21 cellular contexts compared by ENCODE assay signal in genomic region chr10:20995123-20995978, GRCh38.
A peak's percentile ranks its signal among the peaks of the same experiment; 100 is the strongest.
DNase-seq lines count a peak whose midpoint lies in the region; ATAC-seq and TF ChIP-seq lines count a peak whose summit lies in the region.
"Had no signal": no experiment of that assay in that cellular context is flagged by ENCODE, and none has a peak within 500 bp of the region (broad histone marks: within the 10 kb centered on the region; RNA-seq: fewer than 3 reads in every experiment).

No MANE protein-coding gene starts in this region.

- H3K27ac ChIP-seq in heart left ventricle (no peak overlapping the region), neuronal stem cell (replicated peaks; ENCODE audit: low read length) (peak overlapping the region; percentile 73)
- H3K27ac ChIP-seq: epithelial cell of prostate had no signal

- peak overlapping the region; percentile 87 for H2AFZ ChIP-seq in neuronal stem cell (ENCODE audit: low read length)

- H2BK12ac ChIP-seq in neuronal stem cell (ENCODE audit: low read length) = no peak overlapping the region

- no peak for TF ChIP-seq POLR2A in heart left ventricle (IDR thresholded peaks at IDR 0.05)

- DNase-seq in NCI-H146 treated with DMSO at 0.1 percent for 48 hours (lab: John Stamatoyannopoulos, UW; ENCODE audit: unreplicated experiment) = peak; percentile 69
- DNase-seq in astrocyte of the spinal cord (ENCODE audit: low read depth, low spot score) = peak; percentile 42
- DNase-seq in heart left ventricle = no peak
- no peak for DNase-seq in neuronal stem cell (ENCODE audit: low spot score)
- DNase-seq in NCI-H2171 (lab: John Stamatoyannopoulos, UW) = no peak
- no peak for DNase-seq in naive thymus-derived CD8-positive, alpha-beta T cell
- no peak for DNase-seq in activated CD8-positive, alpha-beta T cell treated with anti-CD3 and anti-CD28 coated beads, Interleukin-2, amount 10 ng/mL, durations not matched to agents 7 days and 5 days
- DNase-seq in SHP77 treated with DMSO at 0.1 percent for 48 hours (lab: John Stamatoyannopoulos, UW) = no peak
- DNase-seq: activated CD4-positive, alpha-beta T cell treated with anti-CD3 and anti-CD28 coated beads, Interleukin-2, amount 10 ng/mL, durations not matched to agents 24 days and 14 days; activated T-cell treated with anti-CD3 and anti-CD28 coated beads, Interleukin-2, amount 50 U/mL, for 1 hour; GF-D8; H7; kidney; mucosa of descending colon; NCI-H2107; SHP77; stimulated activated naive CD8-positive, alpha-beta T cell treated with anti-CD3 and anti-CD28 coated beads, Interleukin-15, amount 100 ng/mL, for 72 hours; T1000 had no signal

- H3K9ac ChIP-seq in neuronal stem cell (ENCODE audit: low read depth, low read length, poor library complexity) = no peak overlapping the region

- no peak overlapping the region for H2BK15ac ChIP-seq in neuronal stem cell (ENCODE audit: low read length)

- no peak overlapping the region for H3K4ac ChIP-seq in neuronal stem cell (ENCODE audit: low read length)

- 21 to 42% (median 33%) methylated on average over 14 of the region's 14 CpGs for WGBS in heart left ventricle, 4 donors
- no CpG with 5 or more reads among the region's 14 CpGs for WGBS in neuronal stem cell (ENCODE audit: extremely low coverage in 2 of 2, insufficient read length in 2 of 2, insufficient replicate concordance in 1 of 2), 2 donors

- no peaks in the 10 kb centered on the region for H3K4me1 Mint-ChIP-seq in naive thymus-derived CD8-positive, alpha-beta T cell
- no peaks in the 10 kb centered on the region for H3K4me1 Mint-ChIP-seq in activated CD8-positive, alpha-beta T cell treated with anti-CD3 and anti-CD28 coated beads, Interleukin-2, amount 10 ng/mL, durations not matched to agents 7 days and 5 days (ENCODE audit: low read depth)
- H3K4me1 Mint-ChIP-seq: activated CD4-positive, alpha-beta T cell treated with anti-CD3 and anti-CD28 coated beads, Interleukin-2, amount 10 ng/mL, durations not matched to agents 24 days and 14 days; central memory CD8-positive, alpha-beta T cell; stimulated activated naive CD8-positive, alpha-beta T cell treated with anti-CD3 and anti-CD28 coated beads, Interleukin-15, amount 100 ng/mL, for 72 hours had no signal

- no peak overlapping the region for H2AK5ac ChIP-seq in neuronal stem cell (ENCODE audit: low read depth, low read length)

- H3K9me3 Mint-ChIP-seq in naive thymus-derived CD8-positive, alpha-beta T cell = peaks cover 0 to 10% (median 0%) of the 10 kb centered on the region in 9 donors
- peaks cover 6% of the 10 kb centered on the region for H3K9me3 Mint-ChIP-seq in activated CD8-positive, alpha-beta T cell treated with anti-CD3 and anti-CD28 coated beads, Interleukin-2, amount 10 ng/mL, durations not matched to agents 7 days and 5 days (ENCODE audit: insufficient read depth)
- H3K9me3 Mint-ChIP-seq: activated CD4-positive, alpha-beta T cell treated with anti-CD3 and anti-CD28 coated beads, Interleukin-2, amount 10 ng/mL, durations not matched to agents 24 days and 14 days; stimulated activated naive CD8-positive, alpha-beta T cell treated with anti-CD3 and anti-CD28 coated beads, Interleukin-15, amount 100 ng/mL, for 72 hours had no signal

- in situ Hi-C loops in astrocyte of the spinal cord (cut with HindIII; ENCODE audit: low sequenced_read_pairs) = no loop called here

- no peak overlapping the region for H4K91ac ChIP-seq in neuronal stem cell (ENCODE audit: low read depth, low read length, poor library complexity)

- H4K8ac ChIP-seq in neuronal stem cell (ENCODE audit: low read depth, low read length) = no peak overlapping the region

- no peak overlapping the region for H3K4me3 ChIP-seq in astrocyte of the spinal cord (ENCODE audit: low read depth, low read length)
- H3K4me3 ChIP-seq in heart left ventricle = peak overlapping the region in 9 of 12 donors; percentile 15 to 40 (median 30)
- peak overlapping the region in 1 of 2 donors; percentile 53 for H3K4me3 ChIP-seq in neuronal stem cell (ENCODE audit: low read length in 2 of 2)
- H3K4me3 ChIP-seq: mucosa of descending colon had no signal

- H3K4me3 Mint-ChIP-seq in naive thymus-derived CD8-positive, alpha-beta T cell = no peak overlapping the region
- no peak overlapping the region for H3K4me3 Mint-ChIP-seq in activated CD8-positive, alpha-beta T cell treated with anti-CD3 and anti-CD28 coated beads, Interleukin-2, amount 10 ng/mL, durations not matched to agents 7 days and 5 days
- H3K4me3 Mint-ChIP-seq: activated CD4-positive, alpha-beta T cell treated with anti-CD3 and anti-CD28 coated beads, Interleukin-2, amount 10 ng/mL, durations not matched to agents 24 days and 14 days; activated naive CD8-positive, alpha-beta T cell; central memory CD8-positive, alpha-beta T cell; stimulated activated naive CD8-positive, alpha-beta T cell treated with anti-CD3 and anti-CD28 coated beads, Interleukin-15, amount 100 ng/mL, for 72 hours had no signal

- H3K79me1 ChIP-seq in neuronal stem cell (ENCODE audit: low read depth, low read length) = no peaks in the 10 kb centered on the region

- no peaks in the 10 kb centered on the region for H3K27me3 ChIP-seq in heart left ventricle
- no peaks in the 10 kb centered on the region for H3K27me3 ChIP-seq in neuronal stem cell (ENCODE audit: control insufficient read depth in 3 of 3, insufficient read depth in 3 of 3, low read depth in 1 of 3, low read length in 3 of 3)

- no peak overlapping the region for H3K14ac ChIP-seq in neuronal stem cell (ENCODE audit: low read length)

- H3K4me2 ChIP-seq in neuronal stem cell (ENCODE audit: insufficient read depth, low read length, poor library complexity, severe bottlenecking) = no peak overlapping the region

- H3K36me3 ChIP-seq in heart left ventricle (no peaks in the 10 kb centered on the region), neuronal stem cell (replicated peaks in 1 of 2; ENCODE audit: control insufficient read depth in 2 of 2, insufficient read depth in 2 of 2, low read length in 2 of 2) (no peaks in the 10 kb centered on the region)

- peak overlapping the region; percentile 55 for H3K18ac ChIP-seq in neuronal stem cell (ENCODE audit: low read length)

- H3K4me1 ChIP-seq in heart left ventricle (peaks cover 0 to 11% (median 0%) of the 10 kb centered on the region in 12 donors), neuronal stem cell (ENCODE audit: control insufficient read depth in 2 of 2, insufficient read depth in 1 of 2, low read depth in 1 of 2, low read length in 2 of 2) (peaks cover 17 to 24% of the 10 kb centered on the region in 2 donors)

- no peaks in the 10 kb centered on the region for H3K9me3 ChIP-seq in heart left ventricle
- H3K9me3 ChIP-seq in neuronal stem cell (replicated peaks in 1 of 2; ENCODE audit: control insufficient read depth in 2 of 2, insufficient read depth in 1 of 2, low read depth in 1 of 2, low read length in 2 of 2) = peaks cover 2 to 3% of the 10 kb centered on the region in 2 donors
- H3K9me3 ChIP-seq: mucosa of descending colon had no signal

- no peaks in the 10 kb centered on the region for H3K36me3 Mint-ChIP-seq in naive thymus-derived CD8-positive, alpha-beta T cell
- no peaks in the 10 kb centered on the region for H3K36me3 Mint-ChIP-seq in activated CD8-positive, alpha-beta T cell treated with anti-CD3 and anti-CD28 coated beads, Interleukin-2, amount 10 ng/mL, durations not matched to agents 7 days and 5 days (ENCODE audit: low read depth)
- H3K36me3 Mint-ChIP-seq: activated naive CD8-positive, alpha-beta T cell had no signal

- intact Hi-C loops in heart left ventricle (cut with DNase I) = loop anchor here in 1 of 10 donors (5.0 kb wide), 1 partner anchor 98 kb away; the partner anchor contains the start of gene NEBL

- peaks cover 0 to 11% (median 3%) of the 10 kb centered on the region in 5 donors for H3K27me3 Mint-ChIP-seq in naive thymus-derived CD8-positive, alpha-beta T cell
- no peaks in the 10 kb centered on the region for H3K27me3 Mint-ChIP-seq in activated CD8-positive, alpha-beta T cell treated with anti-CD3 and anti-CD28 coated beads, Interleukin-2, amount 10 ng/mL, durations not matched to agents 7 days and 5 days (ENCODE audit: low read depth)
- H3K27me3 Mint-ChIP-seq: activated CD4-positive, alpha-beta T cell treated with anti-CD3 and anti-CD28 coated beads, Interleukin-2, amount 10 ng/mL, durations not matched to agents 24 days and 14 days; stimulated activated naive CD8-positive, alpha-beta T cell treated with anti-CD3 and anti-CD28 coated beads, Interleukin-15, amount 100 ng/mL, for 72 hours had no signal

- POLR2A ChIA-PET in naive thymus-derived CD8-positive, alpha-beta T cell (lab: Charles Lee) = no interaction called here
- POLR2A ChIA-PET in activated CD8-positive, alpha-beta T cell treated with anti-CD3 and anti-CD28 coated beads, Interleukin-2, amount 10 ng/mL, durations not matched to agents 7 days and 5 days (lab: Charles Lee) = no interaction called here

- no peak overlapping the region for H3K27ac Mint-ChIP-seq in naive thymus-derived CD8-positive, alpha-beta T cell
- no peak overlapping the region for H3K27ac Mint-ChIP-seq in activated CD8-positive, alpha-beta T cell treated with anti-CD3 and anti-CD28 coated beads, Interleukin-2, amount 10 ng/mL, durations not matched to agents 7 days and 5 days
- H3K27ac Mint-ChIP-seq: activated CD4-positive, alpha-beta T cell treated with anti-CD3 and anti-CD28 coated beads, Interleukin-2, amount 10 ng/mL, durations not matched to agents 24 days and 14 days; activated naive CD8-positive, alpha-beta T cell; stimulated activated naive CD8-positive, alpha-beta T cell treated with anti-CD3 and anti-CD28 coated beads, Interleukin-15, amount 100 ng/mL, for 72 hours had no signal

- CTCF ChIA-PET in activated CD8-positive, alpha-beta T cell treated with anti-CD3 and anti-CD28 coated beads, Interleukin-2, amount 10 ng/mL, durations not matched to agents 7 days and 5 days (lab: Charles Lee) = no interaction called here

- H2BK120ac ChIP-seq in neuronal stem cell (ENCODE audit: low read depth, low read length) = no peak overlapping the region

- peak in 2 of 4 donors; percentile 32 to 39 for ATAC-seq in heart left ventricle
- ATAC-seq in naive thymus-derived CD8-positive, alpha-beta T cell = no peak
- no peak for ATAC-seq in activated CD8-positive, alpha-beta T cell treated with anti-CD3 and anti-CD28 coated beads, Interleukin-2, amount 10 ng/mL, durations not matched to agents 7 days and 5 days
- ATAC-seq: mucosa of descending colon; stimulated activated naive CD8-positive, alpha-beta T cell treated with anti-CD3 and anti-CD28 coated beads, Interleukin-15, amount 100 ng/mL, for 72 hours had no signal

- H2BK5ac ChIP-seq in neuronal stem cell (ENCODE audit: low read length) = no peak overlapping the region

- TF ChIP-seq CTCF in astrocyte of the spinal cord (IDR thresholded peaks at IDR 0.05; ENCODE audit: low read depth, low read length) = no peak
- no peak for TF ChIP-seq CTCF in heart left ventricle (IDR thresholded peaks at IDR 0.05)

- no peak overlapping the region for H3K23ac ChIP-seq in neuronal stem cell (ENCODE audit: low read depth, low read length, poor library complexity)

Comparison
In these comparisons a context has a peak if more than half of its experiments do, and no peak if none do; other contexts are left out.
1. DNase-seq: peak in NCI-H146 treated with DMSO at 0.1 percent for 48 hours (single experiment) and astrocyte of the spinal cord (single experiment); none in heart left ventricle (0 of 5), neuronal stem cell (single experiment), NCI-H2171 (single experiment), naive thymus-derived CD8-positive, alpha-beta T cell (0 of 10), activated CD8-positive, alpha-beta T cell treated with anti-CD3 and anti-CD28 coated beads, Interleukin-2, amount 10 ng/mL, durations not matched to agents 7 days and 5 days (single experiment) and SHP77 treated with DMSO at 0.1 percent for 48 hours (single experiment).